In genomic region chr4:99471349-99471748, GRCh38 we compare ENCODE assay signal across 1 cellular context.
TF ChIP-seq lines count a peak whose summit lies in the region.

No MANE protein-coding gene starts in this region.

TF ChIP-seq in H1, 55 proteins besides CTCF, POLR2A, EP300 and RAD21:
- TF ChIP-seq SUZ12 (IDR thresholded peaks at IDR 0.05; ENCODE audit: low read length) (no peak), TAF7 (optimal IDR thresholded peaks at IDR 0.05; ENCODE audit: borderline replicate concordance, low read depth, low read length) (no peak), HDAC6 (IDR thresholded peaks at IDR 0.05; ENCODE audit: low read depth, low read length) (no peak)
